ENCODE assay signal across 17 cellular contexts in genomic region chr10:103512166-103512565, GRCh38. TPM values are rescaled to one million over a fixed set of nuclear protein-coding genes. Genes with fewer than 3 reads are reported as not detected.
"Had no signal": no experiment of that assay in that cellular context is flagged by ENCODE, and none has a peak within 500 bp of the region (broad histone marks: within the 10 kb centered on the region; RNA-seq: fewer than 3 reads in every experiment).

No MANE protein-coding gene starts in this region.

- H3K4me3 Mint-ChIP-seq: activated naive CD8-positive, alpha-beta T cell treated with anti-CD3 and anti-CD28 coated beads for 36 hours; activated T-cell treated with anti-CD3 and anti-CD28 coated beads, Interleukin-2, amount 50 U/mL, for 4 hours; nephron progenitor cell; stimulated activated effector memory CD8-positive, alpha-beta T cell treated with anti-CD3 and anti-CD28 coated beads, Interleukin-12 subunit alpha, Interleukin-12 subunit beta, amount 100 ng/mL, for 72 hours; T-helper 17 cell had no signal

- H3K4me3 ChIP-seq: breast epithelium, esophagus squamous epithelium, ovary, skin epidermis, tibial nerve had no signal

- DNase-seq: activated CD4-positive, alpha-beta T cell treated with anti-CD3 and anti-CD28 coated beads, Interleukin-2, amount 50 U/mL, for 4 hours; activated gamma-delta T cell treated with Interleukin-2 at 50 U/mL for 16 hours; activated naive CD8-positive, alpha-beta T cell treated with anti-CD3 and anti-CD28 coated beads for 36 hours; activated T-cell treated with anti-CD3 and anti-CD28 coated beads, Interleukin-2, amount 50 U/mL, for 4 hours; esophagus squamous epithelium; foreskin fibroblast; glutamatergic neuron; mammary epithelial cell; nephron progenitor cell; ovary; T-helper 17 cell had no signal

- H3K27me3 ChIP-seq: breast epithelium, ovary, tibial nerve had no signal

- H3K9me3 Mint-ChIP-seq: activated naive CD8-positive, alpha-beta T cell treated with anti-CD3 and anti-CD28 coated beads for 36 hours; activated T-cell treated with anti-CD3 and anti-CD28 coated beads, Interleukin-2, amount 50 U/mL, for 4 hours; nephron progenitor cell; stimulated activated effector memory CD8-positive, alpha-beta T cell treated with anti-CD3 and anti-CD28 coated beads, Interleukin-12 subunit alpha, Interleukin-12 subunit beta, amount 100 ng/mL, for 72 hours had no signal

- H3K36me3 Mint-ChIP-seq: activated naive CD8-positive, alpha-beta T cell treated with anti-CD3 and anti-CD28 coated beads for 36 hours; stimulated activated effector memory CD8-positive, alpha-beta T cell treated with anti-CD3 and anti-CD28 coated beads, Interleukin-12 subunit alpha, Interleukin-12 subunit beta, amount 100 ng/mL, for 72 hours had no signal

- H3K4me1 ChIP-seq: breast epithelium had no signal

- ATAC-seq: activated CD4-positive, CD25-positive, alpha-beta regulatory T cell treated with anti-CD3 and anti-CD28 coated beads, Interleukin-2, amount 50 U/mL, for 24 hours; activated T-cell treated with anti-CD3 and anti-CD28 coated beads, Interleukin-2, amount 50 U/mL, for 4 hours; left lobe of liver; stimulated activated effector memory CD8-positive, alpha-beta T cell treated with anti-CD3 and anti-CD28 coated beads, Interleukin-12 subunit alpha, Interleukin-12 subunit beta, amount 100 ng/mL, for 72 hours; T-helper 17 cell had no signal

- H3K27ac Mint-ChIP-seq: activated naive CD8-positive, alpha-beta T cell treated with anti-CD3 and anti-CD28 coated beads for 36 hours; nephron progenitor cell; stimulated activated effector memory CD8-positive, alpha-beta T cell treated with anti-CD3 and anti-CD28 coated beads, Interleukin-12 subunit alpha, Interleukin-12 subunit beta, amount 100 ng/mL, for 72 hours; T-helper 17 cell had no signal

- H3K27ac ChIP-seq: breast epithelium, ovary, skin epidermis, tibial nerve had no signal

- H3K9me3 ChIP-seq: breast epithelium, esophagus squamous epithelium, ovary, tibial nerve had no signal

- H3K36me3 ChIP-seq: breast epithelium, esophagus squamous epithelium, ovary, tibial nerve had no signal

RNA-seq across cellular contexts. Expression of gene CALHM3, which starts 33.1 kb away (rescaled TPM):
- total RNA-seq: activated naive CD8-positive, alpha-beta T cell treated with anti-CD3 and anti-CD28 coated beads for 36 hours; activated T-cell treated with anti-CD3 and anti-CD28 coated beads, Interleukin-2, amount 50 U/mL, for 4 hours; breast epithelium; esophagus squamous epithelium; left lobe of liver; mammary epithelial cell; ovary; T-helper 17 cell; tibial nerve had no signal
- polyA plus RNA-seq: mammary epithelial cell, ovary had no signal

RNA-seq across cellular contexts. Expression of gene CALHM1, which starts 53.5 kb away (rescaled TPM):
- total RNA-seq: activated naive CD8-positive, alpha-beta T cell treated with anti-CD3 and anti-CD28 coated beads for 36 hours; activated T-cell treated with anti-CD3 and anti-CD28 coated beads, Interleukin-2, amount 50 U/mL, for 4 hours; breast epithelium; esophagus squamous epithelium; left lobe of liver; mammary epithelial cell; ovary; T-helper 17 cell; tibial nerve had no signal
- polyA plus RNA-seq: mammary epithelial cell, ovary had no signal
